In genomic region chr9:107208121-107208520, GRCh38 we compare ENCODE assay signal across 25 cellular contexts.
DNase-seq lines count a peak whose midpoint lies in the region; ATAC-seq and TF ChIP-seq lines count a peak whose summit lies in the region.
"Had no signal": no experiment of that assay in that cellular context is flagged by ENCODE, and none has a peak within 500 bp of the region (broad histone marks: within the 10 kb centered on the region; RNA-seq: fewer than 3 reads in every experiment).

No MANE protein-coding gene starts in this region.

- intact Hi-C loops in CD14-positive monocyte (cut with micrococcal nuclease): no loop called here

- no peaks in the 10 kb centered on the region for H3K79me2 ChIP-seq in fibroblast of lung (ENCODE audit: control insufficient read depth, insufficient read depth, low read length)

- peak; percentile 16 for ATAC-seq in activated CD8-positive, alpha-beta memory T cell treated with anti-CD3 and anti-CD28 coated beads, Interleukin-2, amount 10 ng/mL, durations not matched to agents 7 days and 5 days
- ATAC-seq in HG03460 (IDR thresholded peaks at IDR 0.05; ENCODE audit: unreplicated experiment) (no peak), HG02852 (IDR thresholded peaks at IDR 0.05; ENCODE audit: unreplicated experiment) (no peak)
- ATAC-seq: esophagus mucosa had no signal

- H3K4me3 Mint-ChIP-seq in activated CD8-positive, alpha-beta memory T cell treated with anti-CD3 and anti-CD28 coated beads, Interleukin-2, amount 10 ng/mL, durations not matched to agents 7 days and 5 days: no peak overlapping the region
- H3K4me3 Mint-ChIP-seq in CD14-positive monocyte: no peak overlapping the region
- H3K4me3 Mint-ChIP-seq: activated naive CD8-positive, alpha-beta T cell treated with anti-CD3 and anti-CD28 coated beads, Interleukin-2, amount 10 ng/mL, durations not matched to agents 7 days and 5 days; nephron had no signal

- CTCF ChIA-PET in activated CD8-positive, alpha-beta memory T cell treated with anti-CD3 and anti-CD28 coated beads, Interleukin-2, amount 10 ng/mL, durations not matched to agents 7 days and 5 days (lab: Charles Lee): interaction anchor here (1.6 kb wide), 1 partner anchor 133 kb away, joined by 6 read pairs; no protein-coding TSS in a partner anchor

- no peaks in the 10 kb centered on the region for H3K36me3 Mint-ChIP-seq in activated CD8-positive, alpha-beta memory T cell treated with anti-CD3 and anti-CD28 coated beads, Interleukin-2, amount 10 ng/mL, durations not matched to agents 7 days and 5 days
- H3K36me3 Mint-ChIP-seq in CD14-positive monocyte: no peaks in the 10 kb centered on the region
- H3K36me3 Mint-ChIP-seq: activated naive CD8-positive, alpha-beta T cell treated with anti-CD3 and anti-CD28 coated beads, Interleukin-2, amount 10 ng/mL, durations not matched to agents 7 days and 5 days had no signal

- H4K20me1 ChIP-seq in fibroblast of lung (ENCODE audit: control insufficient read depth, extremely low read depth, insufficient read depth, low read length): no peaks in the 10 kb centered on the region

- peaks cover 33% of the 10 kb centered on the region for H3K27me3 Mint-ChIP-seq in activated CD8-positive, alpha-beta memory T cell treated with anti-CD3 and anti-CD28 coated beads, Interleukin-2, amount 10 ng/mL, durations not matched to agents 7 days and 5 days
- peaks cover 0 to 9% (median 7%) of the 10 kb centered on the region in 3 donors for H3K27me3 Mint-ChIP-seq in CD14-positive monocyte (ENCODE audit: low read depth in 3 of 3)

- H3K4me3 ChIP-seq in fibroblast of lung (replicated peaks in 1 of 4; ENCODE audit: control extremely low read depth in 1 of 4, insufficient read depth in 1 of 4, low read depth in 3 of 4, low read length in 4 of 4) (no peak overlapping the region), skeletal muscle cell (ENCODE audit: low read depth, low read length) (no peak overlapping the region)
- H3K4me3 ChIP-seq: tibial artery had no signal

- DNase-seq in activated CD8-positive, alpha-beta memory T cell treated with anti-CD3 and anti-CD28 coated beads, Interleukin-2, amount 10 ng/mL, durations not matched to agents 7 days and 5 days: no peak
- DNase-seq in activated CD8-positive, alpha-beta memory T cell treated with anti-CD3 and anti-CD28 coated beads, Interleukin-2, amount 50 U/mL, for 4 hours: no peak
- DNase-seq in LHCN-M2 (ENCODE audit: low read depth) (peak; percentile 80), fibroblast of lung (ENCODE audit: low read depth in 2 of 2) (peak; percentile 25 to 74), skeletal muscle cell (ENCODE audit: low read depth) (peak; percentile 32), CD14-positive monocyte (ENCODE audit: low spot score) (no peak)
- DNase-seq: 8988T; activated CD4-positive, alpha-beta T cell treated with anti-CD3 and anti-CD28 coated beads, Interleukin-2, amount 50 U/mL, for 48 hours; activated naive CD8-positive, alpha-beta T cell treated with anti-CD3 and anti-CD28 coated beads, Interleukin-2, amount 10 ng/mL, durations not matched to agents 7 days and 5 days; activated T-cell treated with anti-CD3 and anti-CD28 coated beads, Interleukin-2, amount 50 U/mL, for 48 hours; hypothalamus; KG1; kidney; mesendoderm; NCI-H1092; NCI-H2081 treated with DMSO at 0.1 percent for 48 hours; NCI-H510A; Right ventricle myocardium superior; tibial artery; WERI-Rb-1 had no signal

- H3K4me1 ChIP-seq in fibroblast of lung (ENCODE audit: control insufficient read depth, extremely low read depth, insufficient read depth, low read length): peaks cover 3% of the 10 kb centered on the region
- H3K4me1 ChIP-seq: tibial artery had no signal

- H3K9me3 Mint-ChIP-seq in activated CD8-positive, alpha-beta memory T cell treated with anti-CD3 and anti-CD28 coated beads, Interleukin-2, amount 10 ng/mL, durations not matched to agents 7 days and 5 days (ENCODE audit: low read depth): no peaks in the 10 kb centered on the region
- H3K9me3 Mint-ChIP-seq in CD14-positive monocyte: peaks cover 0 to 8% (median 5%) of the 10 kb centered on the region in 7 donors

- H3K9me3 ChIP-seq in fibroblast of lung (ENCODE audit: control insufficient read depth, insufficient read depth, low read depth, low read length): no peaks in the 10 kb centered on the region

- no peaks in the 10 kb centered on the region for H3K36me3 ChIP-seq in fibroblast of lung (ENCODE audit: control insufficient read depth, insufficient read depth, low read length)
- H3K36me3 ChIP-seq: tibial artery, WERI-Rb-1 had no signal

- H3K4me1 Mint-ChIP-seq in activated CD8-positive, alpha-beta memory T cell treated with anti-CD3 and anti-CD28 coated beads, Interleukin-2, amount 10 ng/mL, durations not matched to agents 7 days and 5 days: peaks cover 7% of the 10 kb centered on the region
- H3K4me1 Mint-ChIP-seq in CD14-positive monocyte: peaks cover 10% of the 10 kb centered on the region
- H3K4me1 Mint-ChIP-seq: nephron had no signal

- no peak overlapping the region for H3K27ac ChIP-seq in fibroblast of lung (ENCODE audit: insufficient read depth, low read length)
- H3K27ac ChIP-seq: C4-2B, tibial artery, WERI-Rb-1 had no signal

- H2AFZ ChIP-seq in fibroblast of lung (ENCODE audit: low read length): no peak overlapping the region

- H3K9ac ChIP-seq in fibroblast of lung (ENCODE audit: insufficient read depth, low read length): no peak overlapping the region

- no peaks in the 10 kb centered on the region for H3K27me3 ChIP-seq in fibroblast of lung (ENCODE audit: control insufficient read depth, insufficient read depth, low read length)
- H3K27me3 ChIP-seq: tibial artery had no signal

- H3K27ac Mint-ChIP-seq in activated CD8-positive, alpha-beta memory T cell treated with anti-CD3 and anti-CD28 coated beads, Interleukin-2, amount 10 ng/mL, durations not matched to agents 7 days and 5 days: no peak overlapping the region
- H3K27ac Mint-ChIP-seq in CD14-positive monocyte: peak overlapping the region in 1 of 7 donors; percentile 33
- H3K27ac Mint-ChIP-seq: activated naive CD8-positive, alpha-beta T cell treated with anti-CD3 and anti-CD28 coated beads, Interleukin-2, amount 10 ng/mL, durations not matched to agents 7 days and 5 days; nephron had no signal

- no peak overlapping the region for H3K4me2 ChIP-seq in fibroblast of lung (ENCODE audit: extremely low read depth, insufficient read depth, low read length)

- TF ChIP-seq CTCF in fibroblast of lung (conservative IDR thresholded peaks at IDR 0.05 in 1 of 2, IDR thresholded peaks at IDR 0.05 in 1 of 2; ENCODE audit: low read depth in 1 of 2, low read length in 2 of 2) (no peak), CD14-positive monocyte (IDR thresholded peaks at IDR 0.05) (no peak)

Comparison
In these comparisons a context has a peak if more than half of its experiments do, and no peak if none do; other contexts are left out.
1. DNase-seq: peak in LHCN-M2 (single experiment), fibroblast of lung (2 of 2) and skeletal muscle cell (single experiment); none in activated CD8-positive, alpha-beta memory T cell treated with anti-CD3 and anti-CD28 coated beads, Interleukin-2, amount 10 ng/mL, durations not matched to agents 7 days and 5 days (single experiment), activated CD8-positive, alpha-beta memory T cell treated with anti-CD3 and anti-CD28 coated beads, Interleukin-2, amount 50 U/mL, for 4 hours (single experiment) and CD14-positive monocyte (single experiment).